ENCODE assay signal across 13 cellular contexts in genomic region chr6:112690497-112691202, GRCh38.
A peak's percentile ranks its signal among the peaks of the same experiment; 100 is the strongest.
DNase-seq lines count a peak whose midpoint lies in the region; ATAC-seq, FAIRE-seq and TF ChIP-seq lines count a peak whose summit lies in the region.
"Had no signal": no experiment of that assay in that cellular context is flagged by ENCODE, and none has a peak within 500 bp of the region (broad histone marks: within the 10 kb centered on the region; RNA-seq: fewer than 3 reads in every experiment).

No MANE protein-coding gene starts in this region.

- TF ChIP-seq CTCF in Panc1 (IDR thresholded peaks at IDR 0.05) (no peak), fibroblast of the aortic adventitia (IDR thresholded peaks at IDR 0.05; ENCODE audit: insufficient read depth, low read length) (no peak), kidney (IDR thresholded peaks at IDR 0.05; ENCODE audit: borderline replicate concordance, extremely low read depth, insufficient read depth) (no peak)

- POLR2A ChIA-PET in Panc1 (lab: Charles Lee) = interaction anchor here (0.7 kb wide), 1 partner anchor 1545 kb away, joined by 3 read pairs; no protein-coding TSS in a partner anchor

- H3K9ac ChIP-seq in kidney (ENCODE audit: low read length in 2 of 2) = no peak overlapping the region

- no TSS peak for BruUV-seq in Panc1 (replicated peaks; lab: Mats Ljungman, UMichigan)

- H3K4me1 ChIP-seq in Panc1 (ENCODE audit: control insufficient read depth, insufficient read depth, low read length) (peaks cover 29% of the 10 kb centered on the region), kidney (ENCODE audit: control insufficient read depth in 1 of 2, insufficient read depth in 1 of 2, low read depth in 1 of 2, low read length in 2 of 2) (no peaks in the 10 kb centered on the region)

- CTCF ChIA-PET in Panc1 (lab: Charles Lee) = interaction anchor here (1.2 kb wide), 1 partner anchor 187 kb away, joined by 4 read pairs; no protein-coding TSS in a partner anchor

- H3K27ac ChIP-seq in Panc1 (ENCODE audit: low read length) (peak overlapping the region; percentile 93), kidney (ENCODE audit: low read depth in 2 of 2, low read length in 2 of 2) (no peak overlapping the region)
- H3K27ac ChIP-seq: vagina had no signal

- peak; percentile 58 for DNase-seq in A172 (ENCODE audit: low spot score)
- no peak for DNase-seq in H54 (ENCODE audit: insufficient read length, low spot score)
- peak; percentile 94 for DNase-seq in Panc1 (ENCODE audit: low read depth, low spot score)
- peak; percentile 61 for DNase-seq in fibroblast of the aortic adventitia (ENCODE audit: low read depth)
- no peak for DNase-seq in kidney
- DNase-seq in LoVo (ENCODE audit: low spot score) = no peak
- DNase-seq: activated CD4-positive, alpha-beta T cell treated with anti-CD3 and anti-CD28 coated beads for 48 hours; activated naive CD4-positive, alpha-beta T cell treated with Interleukin-2 at 50 U/mL for 16 hours; SIG-M5 had no signal

- H3K36me3 ChIP-seq in Panc1 (ENCODE audit: control insufficient read depth, insufficient read depth, low read length) (no peaks in the 10 kb centered on the region), kidney (ENCODE audit: control insufficient read depth in 1 of 2, insufficient read depth in 2 of 2, low read length in 2 of 2) (no peaks in the 10 kb centered on the region)
- H3K36me3 ChIP-seq: vagina had no signal

- intact Hi-C loops in Panc1 (cut with micrococcal nuclease; ENCODE audit: unreplicated experiment) = no loop called here
- intact Hi-C loops in kidney (cut with DNase I) = no loop called here

- FAIRE-seq in H54 (lab: Jason Lieb, UNC) = peak; percentile 60
- FAIRE-seq in kidney (lab: Jason Lieb, UNC) = no peak
- FAIRE-seq: GM18507 had no signal

- no peak for TF ChIP-seq POLR2A in H54 (IDR thresholded peaks at IDR 0.05; ENCODE audit: low read depth, low read length)

- no peaks in the 10 kb centered on the region for H3K27me3 ChIP-seq in Panc1 (ENCODE audit: control insufficient read depth, insufficient read depth, low read length)
- H3K27me3 ChIP-seq: vagina had no signal

- in situ Hi-C loops in Panc1 (cut with HindIII; ENCODE audit: low pct_unique_long_range_greater_than_20kb, low sequenced_read_pairs) = no loop called here

- H3K9me3 ChIP-seq in Panc1 (ENCODE audit: control insufficient read depth, insufficient read depth, low read depth, low read length) (peaks cover 10% of the 10 kb centered on the region; the same call in 1 of the 2 replicates), kidney (ENCODE audit: control insufficient read depth in 1 of 2, low read length in 2 of 2) (no peaks in the 10 kb centered on the region)
- H3K9me3 ChIP-seq: vagina had no signal

- ATAC-seq in Panc1 (peak; percentile 91), GM18873 (IDR thresholded peaks at IDR 0.05; ENCODE audit: low FRiP score, unreplicated experiment) (no peak), HG03439 (IDR thresholded peaks at IDR 0.05; ENCODE audit: unreplicated experiment) (no peak)

- H3K4me3 ChIP-seq in Panc1 (ENCODE audit: low read depth in 2 of 2, low read length in 2 of 2) = peak overlapping the region; percentile 12 to 41; a peak in 3 of 4 replicates
- H3K4me3 ChIP-seq in fibroblast of the aortic adventitia (ENCODE audit: low read depth, low read length) = no peak overlapping the region
- no peak overlapping the region for H3K4me3 ChIP-seq in kidney (ENCODE audit: low read length in 2 of 2)
- H3K4me3 ChIP-seq: vagina had no signal

Comparison
In these comparisons a context has a peak if more than half of its experiments do, and no peak if none do; other contexts are left out.
1. DNase-seq: peak in A172 (single experiment), Panc1 (single experiment) and fibroblast of the aortic adventitia (single experiment); none in H54 (single experiment), kidney (single experiment) and LoVo (single experiment).
2. H3K4me3 ChIP-seq: peak in Panc1 (2 of 2); none in fibroblast of the aortic adventitia (single experiment) and kidney (0 of 2).